ENCODE assay signal across 8 cellular contexts in genomic region chr12:76560083-76560491, GRCh38. TPM values are rescaled to one million over a fixed set of nuclear protein-coding genes. Genes with fewer than 3 reads are reported as not detected.
DNase-seq lines count a peak whose midpoint lies in the region; ATAC-seq and TF ChIP-seq lines count a peak whose summit lies in the region.

No MANE protein-coding gene starts in this region.

- CTCF ChIA-PET in activated CD4-positive, alpha-beta T cell treated with anti-CD3 and anti-CD28 coated beads for 36 hours (lab: Charles Lee), result interaction anchor here (0.6 kb wide), 1 partner anchor 28 kb away, joined by 3 read pairs; no protein-coding TSS in a partner anchor
- CTCF ChIA-PET in activated CD8-positive, alpha-beta T cell treated with anti-CD3 and anti-CD28 coated beads for 36 hours (lab: Charles Lee), result interaction anchor here (0.8 to 2.0 kb wide), 2 partner anchors 26 to 27 kb away, joined by 3 to 6 read pairs; no protein-coding TSS in a partner anchor

- DNase-seq in activated CD4-positive, alpha-beta T cell treated with anti-CD3 and anti-CD28 coated beads for 36 hours, result no peak
- DNase-seq in activated CD4-positive, alpha-beta T cell treated with anti-CD3 and anti-CD28 coated beads, Interleukin-2, amount 50 U/mL, for 4 hours, result no peak
- no peak for DNase-seq in activated CD8-positive, alpha-beta T cell treated with anti-CD3 and anti-CD28 coated beads for 36 hours
- DNase-seq in inferior parietal cortex (ENCODE audit: extremely low spot score), result peak; percentile 58
- DNase-seq in testis, result no peak
- no peak for DNase-seq in HK-2 (ENCODE audit: unreplicated experiment)
- DNase-seq in kidney tubule cell (ENCODE audit: low spot score), result no peak

- no peaks in the 10 kb centered on the region for H3K27me3 Mint-ChIP-seq in activated CD4-positive, alpha-beta T cell treated with anti-CD3 and anti-CD28 coated beads for 36 hours
- H3K27me3 Mint-ChIP-seq in activated CD8-positive, alpha-beta T cell treated with anti-CD3 and anti-CD28 coated beads for 36 hours, result no peaks in the 10 kb centered on the region

- H3K36me3 ChIP-seq in testis (ENCODE audit: low read depth, missing control alignments), result no peaks in the 10 kb centered on the region

- peak overlapping the region; percentile 90 to 91 for H3K4me3 ChIP-seq in testis

- no peak for TF ChIP-seq POLR2A in testis (IDR thresholded peaks at IDR 0.05)

- no peaks in the 10 kb centered on the region for H3K9me3 ChIP-seq in testis

- peak overlapping the region; percentile 93 for H3K27ac Mint-ChIP-seq in activated CD4-positive, alpha-beta T cell treated with anti-CD3 and anti-CD28 coated beads for 36 hours
- H3K27ac Mint-ChIP-seq in activated CD8-positive, alpha-beta T cell treated with anti-CD3 and anti-CD28 coated beads for 36 hours, result peak overlapping the region; percentile 95

- H3K4me3 Mint-ChIP-seq in activated CD4-positive, alpha-beta T cell treated with anti-CD3 and anti-CD28 coated beads for 36 hours, result peak overlapping the region; percentile 86
- peak overlapping the region; percentile 91 for H3K4me3 Mint-ChIP-seq in activated CD8-positive, alpha-beta T cell treated with anti-CD3 and anti-CD28 coated beads for 36 hours

- intact Hi-C loops in activated CD4-positive, alpha-beta T cell treated with anti-CD3 and anti-CD28 coated beads for 36 hours (cut with DNase I, micrococcal nuclease), result loop anchor here in 1 of 2 experiments (2.0 kb wide), 1 partner anchor 27 kb away; no protein-coding TSS in a partner anchor
- intact Hi-C loops in activated CD8-positive, alpha-beta T cell treated with anti-CD3 and anti-CD28 coated beads for 36 hours (cut with micrococcal nuclease), result no loop called here
- intact Hi-C loops in testis (cut with DNase I; ENCODE audit: low total_unique reads), result no loop called here

- POLR2A ChIA-PET in activated CD4-positive, alpha-beta T cell treated with anti-CD3 and anti-CD28 coated beads for 36 hours (lab: Charles Lee), result interaction anchor here (0.6 kb wide), 1 partner anchor 204 kb away, joined by 3 read pairs; the partner anchor contains the start of gene ZDHHC17
- POLR2A ChIA-PET in activated CD8-positive, alpha-beta T cell treated with anti-CD3 and anti-CD28 coated beads for 36 hours (lab: Charles Lee), result interaction anchor here (0.7 to 2.7 kb wide), 5 partner anchors 14 to 477 kb away, joined by 3 to 29 read pairs (median 4); partner anchors contain the start of gene NAP1L1

- H3K4me1 Mint-ChIP-seq in activated CD4-positive, alpha-beta T cell treated with anti-CD3 and anti-CD28 coated beads for 36 hours, result peaks cover 19% of the 10 kb centered on the region
- peaks cover 28% of the 10 kb centered on the region for H3K4me1 Mint-ChIP-seq in activated CD8-positive, alpha-beta T cell treated with anti-CD3 and anti-CD28 coated beads for 36 hours (ENCODE audit: low read depth)

- H3K27ac ChIP-seq in testis, result peak overlapping the region; percentile 95

- WGBS in testis, 2 donors, result 12 to 15% methylated on average over 8 of the region's 8 CpGs

- no peak for TF ChIP-seq CTCF in activated CD8-positive, alpha-beta T cell treated with anti-CD3 and anti-CD28 coated beads for 36 hours (IDR thresholded peaks at IDR 0.05)
- TF ChIP-seq CTCF in testis (IDR thresholded peaks at IDR 0.05), result no peak

- H3K9me3 Mint-ChIP-seq in activated CD4-positive, alpha-beta T cell treated with anti-CD3 and anti-CD28 coated beads for 36 hours (ENCODE audit: low read depth), result no peaks in the 10 kb centered on the region
- no peaks in the 10 kb centered on the region for H3K9me3 Mint-ChIP-seq in activated CD8-positive, alpha-beta T cell treated with anti-CD3 and anti-CD28 coated beads for 36 hours

- no peaks in the 10 kb centered on the region for H3K27me3 ChIP-seq in testis

- peaks cover 4% of the 10 kb centered on the region for H3K4me1 ChIP-seq in testis

- ATAC-seq in activated CD4-positive, alpha-beta T cell treated with anti-CD3 and anti-CD28 coated beads for 36 hours, result no peak
- peak; percentile 35 for ATAC-seq in HG03025 (IDR thresholded peaks at IDR 0.05; ENCODE audit: low FRiP score, unreplicated experiment)
- ATAC-seq in activated CD8-positive, alpha-beta T cell treated with anti-CD3 and anti-CD28 coated beads for 36 hours, result no peak

- H3K36me3 Mint-ChIP-seq in activated CD4-positive, alpha-beta T cell treated with anti-CD3 and anti-CD28 coated beads for 36 hours (ENCODE audit: low read depth), result peaks cover 7% of the 10 kb centered on the region
- peaks cover 7% of the 10 kb centered on the region for H3K36me3 Mint-ChIP-seq in activated CD8-positive, alpha-beta T cell treated with anti-CD3 and anti-CD28 coated beads for 36 hours (ENCODE audit: low read depth)

RNA-seq across cellular contexts. Expression of gene OSBPL8, which starts 0.5 kb away (rescaled TPM):
- total RNA-seq in activated CD4-positive, alpha-beta T cell treated with anti-CD3 and anti-CD28 coated beads for 36 hours, result 10 to 100 TPM; 70.2 to 78.5 TPM
- total RNA-seq in activated CD8-positive, alpha-beta T cell treated with anti-CD3 and anti-CD28 coated beads for 36 hours, result 10 to 100 TPM; 81.1 to 85.6 TPM
- total RNA-seq in testis, result 10 to 100 TPM; 64.3 to 77.5 TPM
- 19.1 TPM for polyA plus RNA-seq in testis (ENCODE audit: insufficient read depth, low read depth, low replicate concordance)
